In genomic region chr10:109650228-109650627, GRCh38 we compare ENCODE assay signal across 14 cellular contexts.
A peak's percentile ranks its signal among the peaks of the same experiment; 100 is the strongest.
DNase-seq lines count a peak whose midpoint lies in the region; ATAC-seq, FAIRE-seq and TF ChIP-seq lines count a peak whose summit lies in the region.
"Had no signal": no experiment of that assay in that cellular context is flagged by ENCODE, and none has a peak within 500 bp of the region (broad histone marks: within the 10 kb centered on the region; RNA-seq: fewer than 3 reads in every experiment).

No MANE protein-coding gene starts in this region.

- POLR2A ChIA-PET in WTC11 (lab: Charles Lee): interaction anchor here (0.7 kb wide), 1 partner anchor 118 kb away, joined by 5 read pairs; no protein-coding TSS in a partner anchor

- no peaks in the 10 kb centered on the region for H3K4me1 ChIP-seq in pancreas
- H3K4me1 ChIP-seq: HAP-1 had no signal

- H3K27ac ChIP-seq in pancreas: no peak overlapping the region

- no peak overlapping the region for H3K27ac Mint-ChIP-seq in WTC11
- H3K27ac Mint-ChIP-seq in activated T-cell treated with anti-CD3 and anti-CD28 coated beads, Interleukin-2, amount 50 U/mL, for 24 hours: no peak overlapping the region
- H3K27ac Mint-ChIP-seq: B cell; CD4-positive, alpha-beta memory T cell had no signal

- no peak overlapping the region for H3K4me3 ChIP-seq in pancreas
- H3K4me3 ChIP-seq: HAP-1 had no signal

- peaks cover 28% of the 10 kb centered on the region for H3K9me3 Mint-ChIP-seq in WTC11
- H3K9me3 Mint-ChIP-seq in activated T-cell treated with anti-CD3 and anti-CD28 coated beads, Interleukin-2, amount 50 U/mL, for 24 hours: no peaks in the 10 kb centered on the region

- ATAC-seq in WTC11: peak; percentile 57
- peak; percentile 80 to 98 (median 96) for ATAC-seq in pancreas

- H3K27me3 Mint-ChIP-seq in WTC11 (ENCODE audit: low read depth): no peaks in the 10 kb centered on the region
- H3K27me3 Mint-ChIP-seq in activated T-cell treated with anti-CD3 and anti-CD28 coated beads, Interleukin-2, amount 50 U/mL, for 24 hours: no peaks in the 10 kb centered on the region
- H3K27me3 Mint-ChIP-seq: B cell had no signal

- peaks cover 26% of the 10 kb centered on the region for H3K36me3 Mint-ChIP-seq in WTC11
- no peaks in the 10 kb centered on the region for H3K36me3 Mint-ChIP-seq in activated T-cell treated with anti-CD3 and anti-CD28 coated beads, Interleukin-2, amount 50 U/mL, for 24 hours (ENCODE audit: low read depth)
- H3K36me3 Mint-ChIP-seq: CD4-positive, alpha-beta memory T cell had no signal

- TF ChIP-seq CTCF in WTC11 (IDR thresholded peaks at IDR 0.05) (no peak), pancreas (IDR thresholded peaks at IDR 0.05) (no peak)

- H3K9me3 ChIP-seq in pancreas: no peaks in the 10 kb centered on the region
- H3K9me3 ChIP-seq: HAP-1 had no signal

- intact Hi-C loops in pancreas (cut with DNase I): no loop called here

- DNase-seq in NCI-H146 (lab: John Stamatoyannopoulos, UW): peak; percentile 2
- no peak for DNase-seq in NCI-H146 treated with DMSO at 0.1 percent for 48 hours (lab: John Stamatoyannopoulos, UW; ENCODE audit: unreplicated experiment)
- DNase-seq in ELF-1 (ENCODE audit: low read depth, low spot score): peak; percentile 1
- no peak for DNase-seq in WTC11 (ENCODE audit: low spot score)
- peak in 3 of 6 donors; percentile 29 to 42 (median 38) for DNase-seq in pancreas
- no peak for DNase-seq in activated T-cell treated with anti-CD3 and anti-CD28 coated beads, Interleukin-2, amount 50 U/mL, for 24 hours
- no peak for DNase-seq in NCI-H748 (lab: John Stamatoyannopoulos, UW; ENCODE audit: unreplicated experiment)
- DNase-seq in activated effector memory CD4-positive, alpha-beta T cell treated with anti-CD3 and anti-CD28 coated beads, Interleukin-2, amount 50 U/mL, for 16 hours: no peak
- DNase-seq: C1 segment of cervical spinal cord; CD4-positive, alpha-beta memory T cell had no signal

- no peaks in the 10 kb centered on the region for H3K27me3 ChIP-seq in pancreas

- FAIRE-seq in pancreas (lab: Jason Lieb, UNC): no peak
- FAIRE-seq: A204.1, H1 had no signal

- no peaks in the 10 kb centered on the region for H3K36me3 ChIP-seq in pancreas
- H3K36me3 ChIP-seq: HAP-1 had no signal

- CTCF ChIA-PET in WTC11 (lab: Charles Lee): interaction anchor here (0.6 kb wide), 1 partner anchor 1611 kb away, joined by 3 read pairs; no protein-coding TSS in a partner anchor

- 40 to 70% methylated on average over 1 of the region's 1 CpG for WGBS in pancreas, 2 donors

- H3K4me3 Mint-ChIP-seq in WTC11: no peak overlapping the region
- no peak overlapping the region for H3K4me3 Mint-ChIP-seq in activated T-cell treated with anti-CD3 and anti-CD28 coated beads, Interleukin-2, amount 50 U/mL, for 24 hours
- H3K4me3 Mint-ChIP-seq: B cell; CD4-positive, alpha-beta memory T cell had no signal

- H3K4me1 Mint-ChIP-seq in WTC11: no peaks in the 10 kb centered on the region
- no peaks in the 10 kb centered on the region for H3K4me1 Mint-ChIP-seq in activated T-cell treated with anti-CD3 and anti-CD28 coated beads, Interleukin-2, amount 50 U/mL, for 24 hours (ENCODE audit: low read depth)
- H3K4me1 Mint-ChIP-seq: B cell; CD4-positive, alpha-beta memory T cell had no signal

TF ChIP-seq in WTC11, 78 proteins besides CTCF, POLR2A, EP300 and RAD21:
- TF ChIP-seq ETV6 (CRISPR knock-in tag; IDR thresholded peaks at IDR 0.05): no peak
- no peak for TF ChIP-seq CREB1 (CRISPR knock-in tag; IDR thresholded peaks at IDR 0.05)
- TF ChIP-seq ZNF317 (CRISPR knock-in tag; IDR thresholded peaks at IDR 0.05; ENCODE audit: borderline replicate concordance, low read depth): no peak
- TF ChIP-seq TP53 (CRISPR knock-in tag; IDR thresholded peaks at IDR 0.05): no peak
- no peak for TF ChIP-seq OVOL2 (CRISPR knock-in tag; IDR thresholded peaks at IDR 0.05; ENCODE audit: borderline replicate concordance)
- no peak for TF ChIP-seq JAZF1 (CRISPR knock-in tag; IDR thresholded peaks at IDR 0.05)
- no peak for TF ChIP-seq ZNF671 (CRISPR knock-in tag; IDR thresholded peaks at IDR 0.05)
- no peak for TF ChIP-seq SMAD4 (CRISPR knock-in tag; IDR thresholded peaks at IDR 0.05)
- TF ChIP-seq TCF7 (CRISPR knock-in tag; IDR thresholded peaks at IDR 0.05; ENCODE audit: low read depth): no peak
- no peak for TF ChIP-seq ZNF232 (CRISPR knock-in tag; IDR thresholded peaks at IDR 0.05)
- TF ChIP-seq NFE2L1 (CRISPR knock-in tag; IDR thresholded peaks at IDR 0.05): no peak
- TF ChIP-seq NR2C2 (CRISPR knock-in tag; IDR thresholded peaks at IDR 0.05): no peak
- TF ChIP-seq, protein P1, sequence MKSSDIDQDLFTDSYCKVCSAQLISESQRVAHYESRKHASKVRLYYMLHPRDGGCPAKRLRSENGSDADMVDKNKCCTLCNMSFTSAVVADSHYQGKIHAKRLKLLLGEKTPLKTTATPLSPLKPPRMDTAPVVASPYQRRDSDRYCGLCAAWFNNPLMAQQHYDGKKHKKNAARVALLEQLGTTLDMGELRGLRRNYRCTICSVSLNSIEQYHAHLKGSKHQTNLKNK (CRISPR knock-in tag; IDR thresholded peaks at IDR 0.05): no peak
- no peak for TF ChIP-seq CREM (CRISPR knock-in tag; IDR thresholded peaks at IDR 0.05)
- TF ChIP-seq MAX (CRISPR knock-in tag; IDR thresholded peaks at IDR 0.05): no peak
- no peak for TF ChIP-seq ZNF416 (CRISPR knock-in tag; IDR thresholded peaks at IDR 0.05)
- no peak for TF ChIP-seq ZBTB21 (CRISPR knock-in tag; IDR thresholded peaks at IDR 0.05; ENCODE audit: borderline replicate concordance)
- no peak for TF ChIP-seq EMX1 (CRISPR knock-in tag; IDR thresholded peaks at IDR 0.05)
- no peak for TF ChIP-seq SMAD3 (CRISPR knock-in tag; IDR thresholded peaks at IDR 0.05; ENCODE audit: borderline replicate concordance)

Comparison
In these comparisons a context has a peak if more than half of its experiments do, and no peak if none do; other contexts are left out.
1. DNase-seq: peak in NCI-H146 (single experiment) and ELF-1 (single experiment); none in NCI-H146 treated with DMSO at 0.1 percent for 48 hours (single experiment), WTC11 (single experiment), activated T-cell treated with anti-CD3 and anti-CD28 coated beads, Interleukin-2, amount 50 U/mL, for 24 hours (single experiment), NCI-H748 (single experiment) and activated effector memory CD4-positive, alpha-beta T cell treated with anti-CD3 and anti-CD28 coated beads, Interleukin-2, amount 50 U/mL, for 16 hours (single experiment).